ENCODE assay signal across 19 cellular contexts in the genomic region with DNA sequence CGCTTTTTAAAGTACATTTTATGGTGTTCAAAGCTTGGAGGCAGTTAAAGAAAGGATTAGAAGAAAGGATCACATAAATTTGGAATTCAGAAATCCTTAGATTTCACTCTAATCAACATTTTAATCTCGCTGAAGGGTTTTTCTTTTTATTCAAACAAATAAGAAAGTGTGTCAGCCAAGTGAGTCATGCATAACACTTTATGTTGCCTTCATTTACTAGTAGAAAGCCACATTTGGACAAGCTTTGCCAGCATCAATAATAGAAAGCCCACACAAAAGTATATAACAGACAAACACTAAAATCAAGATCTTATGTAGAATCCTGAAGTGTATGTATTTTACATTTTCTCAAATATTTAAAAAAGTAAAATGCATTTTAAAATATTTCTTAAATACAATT.
DNase-seq lines count a peak whose midpoint lies in the region; ATAC-seq, FAIRE-seq and TF ChIP-seq lines count a peak whose summit lies in the region.
"Had no signal": no experiment of that assay in that cellular context is flagged by ENCODE, and none has a peak within 500 bp of the region (broad histone marks: within the 10 kb centered on the region; RNA-seq: fewer than 3 reads in every experiment).

No MANE protein-coding gene starts in this region.

- H3K9ac ChIP-seq in kidney (ENCODE audit: low read length in 2 of 2): no peak overlapping the region

- H3K36me3 Mint-ChIP-seq in immature natural killer cell: peaks cover 0 to 6% (median 0%) of the 10 kb centered on the region in 3 donors

- H3K9me3 ChIP-seq in kidney (ENCODE audit: control insufficient read depth in 1 of 2, low read length in 2 of 2): peaks cover 0 to 8% of the 10 kb centered on the region in 2 donors
- H3K9me3 ChIP-seq: A549, SJSA1 had no signal

- no peak overlapping the region for H3K4me3 Mint-ChIP-seq in immature natural killer cell
- H3K4me3 Mint-ChIP-seq: GM23338 had no signal

- H3K4me3 ChIP-seq in choroid plexus epithelial cell (ENCODE audit: low read depth, low read length) (no peak overlapping the region), kidney (ENCODE audit: low read length in 2 of 2) (no peak overlapping the region)
- H3K4me3 ChIP-seq: A549, GM23338, PC-9, SJSA1 had no signal

- intact Hi-C loops in kidney (cut with DNase I): no loop called here
- intact Hi-C loops in posterior cingulate gyrus (cut with DNase I): no loop called here

- no peak overlapping the region for H3K27ac Mint-ChIP-seq in immature natural killer cell
- H3K27ac Mint-ChIP-seq: GM23338 had no signal

- H3K4me1 Mint-ChIP-seq in immature natural killer cell: no peaks in the 10 kb centered on the region
- H3K4me1 Mint-ChIP-seq: GM23338 had no signal

- no peaks in the 10 kb centered on the region for H3K36me3 ChIP-seq in kidney (ENCODE audit: control insufficient read depth in 1 of 2, insufficient read depth in 2 of 2, low read length in 2 of 2)
- H3K36me3 ChIP-seq: SJSA1 had no signal

- DNase-seq in EH (ENCODE audit: low read depth) (peak; percentile 62), RPMI7951 (ENCODE audit: low read depth) (peak; percentile 8), choroid plexus epithelial cell (ENCODE audit: low read depth) (peak; percentile 46), kidney (no peak), immature natural killer cell (no peak), NCI-H2107 (lab: John Stamatoyannopoulos, UW) (no peak), posterior cingulate gyrus (no peak)
- DNase-seq: DMS153, NCI-H1417 treated with DMSO at 0.1 percent for 48 hours, NCI-H2029, NCI-H2171 treated with DMSO at 0.1 percent for 48 hours, NCI-H446 treated with DMSO at 0.1 percent for 48 hours, NCI-H748 treated with DMSO at 0.1 percent for 48 hours, PC-9 had no signal

- TF ChIP-seq CTCF in choroid plexus epithelial cell (conservative IDR thresholded peaks at IDR 0.05; ENCODE audit: low read depth, low read length) (no peak), kidney (IDR thresholded peaks at IDR 0.05; ENCODE audit: borderline replicate concordance, extremely low read depth, insufficient read depth) (no peak)

- no peak overlapping the region for H3K27ac ChIP-seq in kidney (ENCODE audit: low read depth in 2 of 2, low read length in 2 of 2)
- H3K27ac ChIP-seq: A549, C4-2B, PC-9, SJSA1 had no signal

- H3K9me3 Mint-ChIP-seq in immature natural killer cell: peaks cover 18 to 52% (median 39%) of the 10 kb centered on the region in 6 donors

- no peaks in the 10 kb centered on the region for H3K27me3 Mint-ChIP-seq in immature natural killer cell (ENCODE audit: low read depth in 3 of 3)

- peak; percentile 97 for FAIRE-seq in kidney (lab: Jason Lieb, UNC)
- FAIRE-seq: A549 had no signal

- no peaks in the 10 kb centered on the region for H3K4me1 ChIP-seq in kidney (ENCODE audit: control insufficient read depth in 1 of 2, insufficient read depth in 1 of 2, low read depth in 1 of 2, low read length in 2 of 2)
- H3K4me1 ChIP-seq: A549, SJSA1 had no signal

- ATAC-seq in HG03520 (IDR thresholded peaks at IDR 0.05; ENCODE audit: unreplicated experiment): no peak
- ATAC-seq: A549, GM23338 had no signal

Comparison
In these comparisons a context has a peak if more than half of its experiments do, and no peak if none do; other contexts are left out.
1. DNase-seq: peak in EH (single experiment), RPMI7951 (single experiment) and choroid plexus epithelial cell (single experiment); none in kidney (single experiment), immature natural killer cell (0 of 3), NCI-H2107 (single experiment) and posterior cingulate gyrus (0 of 10).